Comparison of ENCODE assay signal across 1 cellular context in genomic region chr5:172827843-172828242, GRCh38.
TF ChIP-seq lines count a peak whose summit lies in the region.

No MANE protein-coding gene starts in this region.

TF ChIP-seq in IMR-90, 13 proteins besides CTCF, POLR2A, EP300 and RAD21:
- TF ChIP-seq CHD1 (IDR thresholded peaks at IDR 0.05; ENCODE audit: low read depth, low read length) = no peak
- no peak for TF ChIP-seq USF2 (IDR thresholded peaks at IDR 0.05; ENCODE audit: low read depth, low read length)
- TF ChIP-seq BHLHE40 (IDR thresholded peaks at IDR 0.05; ENCODE audit: low read depth, low read length) = no peak
- no peak for TF ChIP-seq NFE2L2 (IDR thresholded peaks at IDR 0.05; ENCODE audit: low read depth, low read length)
- TF ChIP-seq RFX5 (IDR thresholded peaks at IDR 0.05; ENCODE audit: low read depth, low read length) = no peak
- TF ChIP-seq MAZ (IDR thresholded peaks at IDR 0.05; ENCODE audit: borderline replicate concordance, low read depth, low read length) = no peak
- TF ChIP-seq ELK1 (IDR thresholded peaks at IDR 0.05; ENCODE audit: borderline replicate concordance, low read depth, low read length) = no peak
- no peak for TF ChIP-seq RCOR1 (IDR thresholded peaks at IDR 0.05; ENCODE audit: insufficient replicate concordance, low read length)
- TF ChIP-seq FOS (IDR thresholded peaks at IDR 0.05; ENCODE audit: low read depth, low read length) = no peak
- TF ChIP-seq MAFK (IDR thresholded peaks at IDR 0.05; ENCODE audit: low read depth, low read length) = no peak
- TF ChIP-seq CEBPB (IDR thresholded peaks at IDR 0.05; ENCODE audit: low read depth, low read length) = no peak
- TF ChIP-seq MXI1 (IDR thresholded peaks at IDR 0.05; ENCODE audit: borderline replicate concordance, low read depth, low read length) = no peak
